In genomic region chr2:204913312-204913711, GRCh38 we compare ENCODE assay signal across 21 cellular contexts.
"Had no signal": no experiment of that assay in that cellular context is flagged by ENCODE, and none has a peak within 500 bp of the region (broad histone marks: within the 10 kb centered on the region; RNA-seq: fewer than 3 reads in every experiment).

No MANE protein-coding gene starts in this region.

- H3K9me3 ChIP-seq: SK-N-SH had no signal

- DNase-seq: IMR-90, Kasumi-1, MM.1S, NCI-H1092 treated with DMSO at 0.1 percent for 48 hours, NCI-H1436, NCI-H187, NCI-H2029, NCI-H2081 treated with DMSO at 0.1 percent for 48 hours, NCI-H2171, NCI-H226, NCI-H446 treated with DMSO at 0.1 percent for 48 hours, NCI-H510A treated with DMSO at 0.1 percent for 48 hours, NCI-H526 treated with DMSO at 0.1 percent for 48 hours, NCI-H774, PC-3, SHP77, SK-N-SH had no signal

- ATAC-seq: HepG2, Panc1, PC-3 had no signal

- H3K27ac ChIP-seq: KMS-11, RWPE1 had no signal

- H3K9ac ChIP-seq: KMS-11, SK-N-SH had no signal
